Comparison of ENCODE assay signal across 21 cellular contexts in genomic region chr9:126756876-126757415, GRCh38. TPM values are rescaled to one million over a fixed set of nuclear protein-coding genes. Genes with fewer than 3 reads are reported as not detected.
DNase-seq lines count a peak whose midpoint lies in the region; ATAC-seq and TF ChIP-seq lines count a peak whose summit lies in the region.
"Had no signal": no experiment of that assay in that cellular context is flagged by ENCODE, and none has a peak within 500 bp of the region (broad histone marks: within the 10 kb centered on the region; RNA-seq: fewer than 3 reads in every experiment).

No MANE protein-coding gene starts in this region.

- H3K9me3 Mint-ChIP-seq in stimulated activated naive CD8-positive, alpha-beta T cell treated with anti-CD3 and anti-CD28 coated beads, Interleukin-15, amount 100 ng/mL, for 72 hours: no peaks in the 10 kb centered on the region
- H3K9me3 Mint-ChIP-seq: activated CD8-positive, alpha-beta T cell treated with anti-CD3 and anti-CD28 coated beads for 36 hours; activated naive CD8-positive, alpha-beta T cell treated with anti-CD3 and anti-CD28 coated beads, Interleukin-2, amount 10 ng/mL, durations not matched to agents 7 days and 5 days; HFFc6 had no signal

- H3K9me3 ChIP-seq in SJCRH30 (replicated peaks): no peaks in the 10 kb centered on the region
- H3K9me3 ChIP-seq: BLaER1 treated with 17β-estradiol and CSF1 and Interleukin-3, amounts not matched to agents 10 nM and 100 nM; Peyer's patch; upper lobe of right lung had no signal

- H3K27me3 ChIP-seq in SJCRH30: no peaks in the 10 kb centered on the region; the same call in 1 of the 2 replicates
- H3K27me3 ChIP-seq: BLaER1 treated with 17β-estradiol and CSF1 and Interleukin-3, amounts not matched to agents 10 nM and 100 nM; brain microvascular endothelial cell; Peyer's patch had no signal

- H3K4me1 ChIP-seq in SJCRH30: peaks cover 9% of the 10 kb centered on the region; the same call in 1 of the 2 replicates
- H3K4me1 ChIP-seq: BLaER1 treated with 17β-estradiol and CSF1 and Interleukin-3, amounts not matched to agents 10 nM and 100 nM; upper lobe of right lung had no signal

- no peak overlapping the region for H3K4me3 Mint-ChIP-seq in stimulated activated naive CD8-positive, alpha-beta T cell treated with anti-CD3 and anti-CD28 coated beads, Interleukin-15, amount 100 ng/mL, for 72 hours
- H3K4me3 Mint-ChIP-seq: activated CD8-positive, alpha-beta T cell treated with anti-CD3 and anti-CD28 coated beads for 36 hours; activated naive CD8-positive, alpha-beta T cell treated with anti-CD3 and anti-CD28 coated beads, Interleukin-2, amount 10 ng/mL, durations not matched to agents 7 days and 5 days; HFFc6 had no signal

- H3K4me1 Mint-ChIP-seq in stimulated activated naive CD8-positive, alpha-beta T cell treated with anti-CD3 and anti-CD28 coated beads, Interleukin-15, amount 100 ng/mL, for 72 hours: no peaks in the 10 kb centered on the region

- TF ChIP-seq RAD21 in Ishikawa (IDR thresholded peaks at IDR 0.05; ENCODE audit: low read depth): no peak

- H3K27ac Mint-ChIP-seq in stimulated activated naive CD8-positive, alpha-beta T cell treated with anti-CD3 and anti-CD28 coated beads, Interleukin-15, amount 100 ng/mL, for 72 hours: no peak overlapping the region
- H3K27ac Mint-ChIP-seq: activated CD8-positive, alpha-beta T cell treated with anti-CD3 and anti-CD28 coated beads for 36 hours; activated naive CD8-positive, alpha-beta T cell treated with anti-CD3 and anti-CD28 coated beads, Interleukin-2, amount 10 ng/mL, durations not matched to agents 7 days and 5 days; HFFc6 had no signal

- ATAC-seq in activated CD4-positive, CD25-positive, alpha-beta regulatory T cell treated with anti-CD3 and anti-CD28 coated beads, Interleukin-2, amount 50 U/mL, for 24 hours: no peak
- no peak for ATAC-seq in stimulated activated naive CD8-positive, alpha-beta T cell treated with anti-CD3 and anti-CD28 coated beads, Interleukin-15, amount 100 ng/mL, for 72 hours
- ATAC-seq in HG03439 (IDR thresholded peaks at IDR 0.05; ENCODE audit: unreplicated experiment): no peak
- ATAC-seq: activated CD8-positive, alpha-beta T cell treated with anti-CD3 and anti-CD28 coated beads for 36 hours; stimulated activated naive CD8-positive, alpha-beta T cell treated with anti-CD3 and anti-CD28 coated beads, Interleukin-15, Interleukin-2, amounts not matched to agents 100 U/mL and 50 U/mL, for 24 hours; upper lobe of right lung had no signal

- no peak overlapping the region for H3K4me3 ChIP-seq in SJCRH30
- H3K4me3 ChIP-seq: BLaER1 treated with 17β-estradiol and CSF1 and Interleukin-3, amounts not matched to agents 10 nM and 100 nM; Peyer's patch; upper lobe of right lung had no signal

- no peaks in the 10 kb centered on the region for H3K36me3 ChIP-seq in SJCRH30
- H3K36me3 ChIP-seq: BLaER1 treated with 17β-estradiol and CSF1 and Interleukin-3, amounts not matched to agents 10 nM and 100 nM; brain microvascular endothelial cell; Peyer's patch; upper lobe of right lung had no signal

- H3K27me3 Mint-ChIP-seq in stimulated activated naive CD8-positive, alpha-beta T cell treated with anti-CD3 and anti-CD28 coated beads, Interleukin-15, amount 100 ng/mL, for 72 hours: no peaks in the 10 kb centered on the region
- H3K27me3 Mint-ChIP-seq: activated CD8-positive, alpha-beta T cell treated with anti-CD3 and anti-CD28 coated beads for 36 hours had no signal

- DNase-seq in DMS153 treated with DMSO at 0.1 percent for 48 hours (lab: John Stamatoyannopoulos, UW; ENCODE audit: unreplicated experiment) (peak; percentile 51), NCI-H2107 (lab: John Stamatoyannopoulos, UW) (peak; percentile 74), SJCRH30 (peak; percentile 60 to 82)
- no peak for DNase-seq in stimulated activated CD4-positive, alpha-beta T cell treated with anti-CD3 and anti-CD28 coated beads, Interleukin-4, amount 100 ng/mL, for 1 hour
- DNase-seq in stimulated activated naive CD8-positive, alpha-beta T cell treated with anti-CD3 and anti-CD28 coated beads, Interleukin-15, amount 100 ng/mL, for 72 hours: no peak
- DNase-seq: activated CD8-positive, alpha-beta T cell treated with anti-CD3 and anti-CD28 coated beads for 36 hours; activated naive CD8-positive, alpha-beta T cell treated with anti-CD3 and anti-CD28 coated beads, Interleukin-2, amount 10 ng/mL, durations not matched to agents 7 days and 5 days; brain microvascular endothelial cell; cortex of kidney; foreskin fibroblast; HFFc6; midbrain; NCI-H526; Peyer's patch; stimulated activated naive CD8-positive, alpha-beta T cell treated with anti-CD3 and anti-CD28 coated beads, Interleukin-15, Interleukin-2, amounts not matched to agents 100 U/mL and 50 U/mL, for 24 hours; upper lobe of right lung had no signal

- no peak overlapping the region for H3K27ac ChIP-seq in SJCRH30
- H3K27ac ChIP-seq: BLaER1 treated with 17β-estradiol and CSF1 and Interleukin-3, amounts not matched to agents 10 nM and 100 nM; brain microvascular endothelial cell; Peyer's patch; upper lobe of right lung; VCaP had no signal

- no peak for TF ChIP-seq EP300 in Ishikawa (IDR thresholded peaks at IDR 0.05; ENCODE audit: borderline replicate concordance)

TF ChIP-seq in Ishikawa, 13 proteins besides CTCF, POLR2A, EP300 and RAD21:
- TF ChIP-seq NFIC (IDR thresholded peaks at IDR 0.05) (0 out of 2 replicates have a peak, but pooled peaks have one; percentile 16), REST (IDR thresholded peaks at IDR 0.05; ENCODE audit: low read depth) (no peak), TCF12 (IDR thresholded peaks at IDR 0.05; ENCODE audit: low read depth) (no peak), USF1 (IDR thresholded peaks at IDR 0.05) (no peak), TEAD4 (IDR thresholded peaks at IDR 0.05) (no peak), CEBPB (IDR thresholded peaks at IDR 0.05) (no peak), MAX (IDR thresholded peaks at IDR 0.05) (no peak)

RNA-seq across cellular contexts. Expression of gene ZBTB43, which starts 47.9 kb away (rescaled TPM):
- total RNA-seq in SJCRH30 (2014; rRNA removed; shearing (Covaris generic)): 16.2 and 18.0 TPM in 2 replicates

Comparison
In these comparisons a context has a peak if more than half of its experiments do, and no peak if none do; other contexts are left out.
1. DNase-seq: peak in DMS153 treated with DMSO at 0.1 percent for 48 hours (single experiment), NCI-H2107 (single experiment) and SJCRH30 (2 of 2); none in stimulated activated CD4-positive, alpha-beta T cell treated with anti-CD3 and anti-CD28 coated beads, Interleukin-4, amount 100 ng/mL, for 1 hour (single experiment) and stimulated activated naive CD8-positive, alpha-beta T cell treated with anti-CD3 and anti-CD28 coated beads, Interleukin-15, amount 100 ng/mL, for 72 hours (0 of 2).